Comparison of ENCODE assay signal across 12 cellular contexts in genomic region chr20:54063998-54064676, GRCh38. TPM values are rescaled to one million over a fixed set of nuclear protein-coding genes. Genes with fewer than 3 reads are reported as not detected.
A peak's percentile ranks its signal among the peaks of the same experiment; 100 is the strongest.
DNase-seq lines count a peak whose midpoint lies in the region; ATAC-seq and TF ChIP-seq lines count a peak whose summit lies in the region.
"Had no signal": no experiment of that assay in that cellular context is flagged by ENCODE, and none has a peak within 500 bp of the region (broad histone marks: within the 10 kb centered on the region; RNA-seq: fewer than 3 reads in every experiment).

No MANE protein-coding gene starts in this region.

- POLR2A ChIA-PET in activated CD8-positive, alpha-beta T cell treated with anti-CD3 and anti-CD28 coated beads, Interleukin-2, amount 10 ng/mL, durations not matched to agents 7 days and 5 days (lab: Charles Lee), result no interaction called here

- no peaks in the 10 kb centered on the region for H3K36me3 Mint-ChIP-seq in activated CD8-positive, alpha-beta T cell treated with anti-CD3 and anti-CD28 coated beads, Interleukin-2, amount 10 ng/mL, durations not matched to agents 7 days and 5 days (ENCODE audit: low read depth)
- H3K36me3 Mint-ChIP-seq in naive B cell, result no peaks in the 10 kb centered on the region
- H3K36me3 Mint-ChIP-seq: CD4-positive, alpha-beta memory T cell had no signal

- H3K27ac Mint-ChIP-seq in activated CD8-positive, alpha-beta T cell treated with anti-CD3 and anti-CD28 coated beads, Interleukin-2, amount 10 ng/mL, durations not matched to agents 7 days and 5 days, result peak overlapping the region; percentile 6
- peak overlapping the region in 5 of 6 donors; percentile 39 to 82 (median 49) for H3K27ac Mint-ChIP-seq in naive B cell

- TF ChIP-seq CTCF in GM06990 (IDR thresholded peaks at IDR 0.05; ENCODE audit: insufficient read depth, low read length, poor library complexity, severe bottlenecking), result no peak
- no peak for TF ChIP-seq CTCF in heart right ventricle (IDR thresholded peaks at IDR 0.05)
- no peak for TF ChIP-seq CTCF in GM20000 (IDR thresholded peaks at IDR 0.05; ENCODE audit: extremely low read depth, missing control alignments)

- no peaks in the 10 kb centered on the region for H3K27me3 Mint-ChIP-seq in activated CD8-positive, alpha-beta T cell treated with anti-CD3 and anti-CD28 coated beads, Interleukin-2, amount 10 ng/mL, durations not matched to agents 7 days and 5 days (ENCODE audit: low read depth)
- H3K27me3 Mint-ChIP-seq in naive B cell, result no peaks in the 10 kb centered on the region

- H3K4me3 ChIP-seq in GM06990 (replicated peaks; ENCODE audit: low read depth, low read length), result peak overlapping the region; percentile 45
- H3K4me3 ChIP-seq in heart right ventricle, result no peak overlapping the region

- H3K4me1 Mint-ChIP-seq in activated CD8-positive, alpha-beta T cell treated with anti-CD3 and anti-CD28 coated beads, Interleukin-2, amount 10 ng/mL, durations not matched to agents 7 days and 5 days (ENCODE audit: low read depth), result peaks cover 7% of the 10 kb centered on the region
- H3K4me1 Mint-ChIP-seq in naive B cell, result peaks cover 9 to 11% (median 10%) of the 10 kb centered on the region in 3 donors

- peak; percentile 42 for ATAC-seq in GM21717 (IDR thresholded peaks at IDR 0.05; ENCODE audit: unreplicated experiment)
- ATAC-seq in activated CD8-positive, alpha-beta T cell treated with anti-CD3 and anti-CD28 coated beads, Interleukin-2, amount 10 ng/mL, durations not matched to agents 7 days and 5 days, result no peak
- peak; percentile 77 to 79 for ATAC-seq in naive B cell (ENCODE audit: low read depth in 2 of 2)
- no peak for ATAC-seq in heart right ventricle

- WGBS in heart right ventricle, 2 donors, result 76 to 78% methylated on average over 11 of the region's 11 CpGs

- H3K4me1 ChIP-seq in heart right ventricle, result peaks cover 0 to 14% (median 0%) of the 10 kb centered on the region in 9 donors

- no peaks in the 10 kb centered on the region for H3K27me3 ChIP-seq in GM06990 (replicated peaks; ENCODE audit: control insufficient read depth, insufficient read depth, low read length)
- H3K27me3 ChIP-seq in heart right ventricle, result peaks cover 0 to 14% (median 7%) of the 10 kb centered on the region in 7 donors

- no peak overlapping the region for H3K27ac ChIP-seq in heart right ventricle

- H3K4me3 Mint-ChIP-seq in activated CD8-positive, alpha-beta T cell treated with anti-CD3 and anti-CD28 coated beads, Interleukin-2, amount 10 ng/mL, durations not matched to agents 7 days and 5 days, result no peak overlapping the region
- H3K4me3 Mint-ChIP-seq in naive B cell, result peak overlapping the region in 4 of 8 donors; percentile 7 to 66 (median 58)

- CTCF ChIA-PET in activated CD8-positive, alpha-beta T cell treated with anti-CD3 and anti-CD28 coated beads, Interleukin-2, amount 10 ng/mL, durations not matched to agents 7 days and 5 days (lab: Charles Lee), result interaction anchor here (0.7 to 2.7 kb wide), 7 partner anchors 10 to 135 kb away, joined by 3 to 14 read pairs (median 5); no protein-coding TSS in a partner anchor

- H3K36me3 ChIP-seq in GM06990 (ENCODE audit: control insufficient read depth, insufficient read depth, low read length) (no peaks in the 10 kb centered on the region), heart right ventricle (no peaks in the 10 kb centered on the region)

- intact Hi-C loops in heart right ventricle (cut with DNase I), result loop anchor here in 7 of 10 donors (5.0 to 10.0 kb wide), 5 partner anchors 119 to 492 kb away; no protein-coding TSS in a partner anchor

- H3K9me3 ChIP-seq in heart right ventricle, result no peaks in the 10 kb centered on the region

- no peaks in the 10 kb centered on the region for H3K9me3 Mint-ChIP-seq in activated CD8-positive, alpha-beta T cell treated with anti-CD3 and anti-CD28 coated beads, Interleukin-2, amount 10 ng/mL, durations not matched to agents 7 days and 5 days (ENCODE audit: insufficient read depth)
- H3K9me3 Mint-ChIP-seq in naive B cell, result no peaks in the 10 kb centered on the region
- H3K9me3 Mint-ChIP-seq: CD4-positive, alpha-beta memory T cell had no signal

- DNase-seq in GM06990 (ENCODE audit: extremely low read depth, insufficient read length), result peak; percentile 70
- no peak for DNase-seq in activated CD8-positive, alpha-beta T cell treated with anti-CD3 and anti-CD28 coated beads, Interleukin-2, amount 10 ng/mL, durations not matched to agents 7 days and 5 days
- no peak for DNase-seq in naive B cell
- DNase-seq in heart right ventricle, result no peak
- DNase-seq in dermis blood vessel endothelial cell, result no peak
- no peak for DNase-seq in NCI-H1105 (lab: John Stamatoyannopoulos, UW)
- DNase-seq in GM20000 (ENCODE audit: low spot score), result no peak
- DNase-seq: aorta; CD4-positive, alpha-beta memory T cell; islet precursor cell had no signal

RNA-seq across cellular contexts. Expression of gene BCAS1, which starts 6.3 kb away (rescaled TPM):
- not detected for total RNA-seq in activated CD8-positive, alpha-beta T cell treated with anti-CD3 and anti-CD28 coated beads, Interleukin-2, amount 10 ng/mL, durations not matched to agents 7 days and 5 days
- polyA plus RNA-seq in naive B cell (ENCODE audit: low read depth in 6 of 6), result under 1 TPM in 2 of 6 donors, not detected in 4; 0.19 to 0.23 TPM
- total RNA-seq in heart right ventricle, result not detected
- under 1 TPM in 1 of 2 donors, not detected in 1; 0.03 TPM for polyA plus RNA-seq in heart right ventricle
- total RNA-seq in dermis blood vessel endothelial cell, result not detected in 2 replicates
- total RNA-seq: T-helper 2 cell treated with Interferon-gamma antibody and Interleukin-4, amounts not matched to agents 100 ng/mL and 5 ng/mL, for 36 hours had no signal

Comparison
In these comparisons a context has a peak if more than half of its experiments do, and no peak if none do; other contexts are left out.
1. ATAC-seq: peak in GM21717 (single experiment) and naive B cell (2 of 2); none in activated CD8-positive, alpha-beta T cell treated with anti-CD3 and anti-CD28 coated beads, Interleukin-2, amount 10 ng/mL, durations not matched to agents 7 days and 5 days (single experiment) and heart right ventricle (0 of 8).